ENCODE assay signal across 10 cellular contexts in the genomic region with DNA sequence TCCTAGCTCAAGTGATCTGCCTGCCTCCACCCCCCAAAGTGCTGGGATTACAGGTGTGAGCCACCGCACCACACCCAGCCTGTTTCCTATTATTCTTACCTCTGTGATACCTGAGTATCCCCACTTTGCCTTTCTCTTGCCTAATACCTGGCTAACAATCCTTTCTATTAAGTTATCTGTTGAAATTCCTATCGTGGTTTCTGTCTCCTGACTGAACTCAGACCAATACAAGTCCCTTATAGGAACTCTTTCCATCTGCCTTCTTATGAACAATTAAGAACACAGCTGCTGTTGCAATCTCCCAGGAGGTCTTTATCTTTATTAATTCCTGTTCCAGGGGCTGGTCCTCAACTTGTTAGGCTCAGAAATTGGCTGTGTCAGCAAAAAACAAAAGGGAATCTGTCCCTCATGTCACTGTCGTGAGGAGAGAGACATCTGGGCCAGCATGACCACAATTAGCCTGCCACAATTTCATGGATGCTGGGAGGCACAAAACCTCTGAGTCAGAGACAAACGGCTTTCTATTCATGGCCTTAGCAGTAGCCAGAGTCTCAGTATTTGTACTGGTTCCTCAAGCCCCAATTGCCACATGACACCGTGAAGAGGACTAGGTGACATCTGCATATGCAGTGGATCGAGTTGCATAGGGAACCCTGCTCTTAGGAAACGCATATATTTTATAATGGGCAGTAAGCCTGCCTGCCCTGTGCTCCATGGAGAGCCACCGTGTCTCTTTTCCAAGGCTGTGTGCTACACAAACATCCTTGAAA. TPM values are rescaled to one million over a fixed set of nuclear protein-coding genes. Genes with fewer than 3 reads are reported as not detected.
DNase-seq lines count a peak whose midpoint lies in the region; ATAC-seq, FAIRE-seq and TF ChIP-seq lines count a peak whose summit lies in the region.
"Had no signal": no experiment of that assay in that cellular context is flagged by ENCODE, and none has a peak within 500 bp of the region (broad histone marks: within the 10 kb centered on the region; RNA-seq: fewer than 3 reads in every experiment).

No MANE protein-coding gene starts in this region.

- no peaks in the 10 kb centered on the region for H3K9me3 ChIP-seq in esophagus squamous epithelium

- TF ChIP-seq CTCF in esophagus squamous epithelium (IDR thresholded peaks at IDR 0.05): no peak

- H3K36me3 ChIP-seq in esophagus squamous epithelium: no peaks in the 10 kb centered on the region

- H3K27ac ChIP-seq in esophagus squamous epithelium: peak overlapping the region; percentile 9 to 52 (median 26)
- H3K27ac ChIP-seq in skin epidermis: peak overlapping the region in 16 of 21 experiments; percentile 13 to 73 (median 44)
- H3K27ac ChIP-seq: VCaP had no signal

- 59 to 72% methylated on average over 7 to 8 of the region's 8 CpGs for WGBS in esophagus squamous epithelium, 2 donors

- TF ChIP-seq POLR2A in esophagus squamous epithelium (IDR thresholded peaks at IDR 0.05): no peak

- DNase-seq in NCI-H2171 treated with DMSO at 0.1 percent for 48 hours (lab: John Stamatoyannopoulos, UW) (peak; percentile 15), NCI-H2171 (lab: John Stamatoyannopoulos, UW) (no peak), RCC 7860 (ENCODE audit: low spot score) (peak; percentile 16), esophagus squamous epithelium (lab: John Stamatoyannopoulos, UW) (no peak), SKM-1 (lab: John Stamatoyannopoulos, UW; ENCODE audit: unreplicated experiment) (no peak), NCI-H1930 (lab: John Stamatoyannopoulos, UW) (no peak)
- DNase-seq: dorsolateral prefrontal cortex had no signal

- H3K27me3 ChIP-seq in esophagus squamous epithelium: no peaks in the 10 kb centered on the region
- H3K27me3 ChIP-seq: dorsolateral prefrontal cortex had no signal

- intact Hi-C loops in esophagus squamous epithelium (cut with DNase I): no loop called here

- H3K4me3 ChIP-seq in esophagus squamous epithelium (no peak overlapping the region), skin epidermis (no peak overlapping the region)
- H3K4me3 ChIP-seq: dorsolateral prefrontal cortex had no signal

- H3K4me1 ChIP-seq in esophagus squamous epithelium: peaks cover 5 to 50% (median 5%) of the 10 kb centered on the region in 3 donors

- ATAC-seq in GM21526 (IDR thresholded peaks at IDR 0.05; ENCODE audit: low FRiP score, unreplicated experiment): no peak

- FAIRE-seq in RCC 7860 (lab: Jason Lieb, UNC): no peak

RNA-seq across cellular contexts. Expression of gene NUFIP1, which starts 58.2 kb away (rescaled TPM):
- total RNA-seq in esophagus squamous epithelium: 1 to 10 TPM; 1.5 to 4.0 (median 3.3) TPM

RNA-seq across cellular contexts. Expression of gene GPALPP1, which starts 58.2 kb away (rescaled TPM):
- total RNA-seq in esophagus squamous epithelium: 10 to 100 TPM; 10.5 to 29.6 (median 14.4) TPM

Comparison
In these comparisons a context has a peak if more than half of its experiments do, and no peak if none do; other contexts are left out.
1. DNase-seq: peak in NCI-H2171 treated with DMSO at 0.1 percent for 48 hours (single experiment) and RCC 7860 (single experiment); none in NCI-H2171 (single experiment), esophagus squamous epithelium (single experiment), SKM-1 (single experiment) and NCI-H1930 (0 of 2).